ENCODE assay signal across 12 cellular contexts in the genomic region with DNA sequence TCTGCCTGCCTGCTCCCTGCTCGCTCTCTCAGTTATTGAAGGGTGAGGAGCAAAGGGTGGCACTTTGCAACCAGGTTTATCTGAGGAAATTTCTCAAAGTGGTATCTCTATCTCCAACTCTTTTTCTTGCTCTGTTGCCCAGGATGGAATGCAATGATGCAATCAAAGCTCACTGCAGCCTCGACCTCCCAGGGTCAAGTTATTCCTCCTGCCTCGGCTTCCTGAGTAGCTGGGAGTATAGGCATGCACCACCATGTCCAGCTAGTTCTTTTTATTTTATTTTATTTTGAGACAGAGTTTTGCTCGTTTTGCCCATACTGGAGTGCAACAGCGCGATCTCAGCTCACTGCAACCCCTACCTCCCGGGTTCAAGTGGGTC. TPM values are rescaled to one million over a fixed set of nuclear protein-coding genes. Genes with fewer than 3 reads are reported as not detected.
DNase-seq lines count a peak whose midpoint lies in the region; TF ChIP-seq lines count a peak whose summit lies in the region.
"Had no signal": no experiment of that assay in that cellular context is flagged by ENCODE, and none has a peak within 500 bp of the region (broad histone marks: within the 10 kb centered on the region; RNA-seq: fewer than 3 reads in every experiment).

No MANE protein-coding gene starts in this region.

- in situ Hi-C loops in G401 (cut with HindIII; ENCODE audit: low sequenced_read_pairs), result no loop called here

- H3K4me3 ChIP-seq in ectodermal cell (ENCODE audit: insufficient read depth, low read depth, low read length), result no peak overlapping the region

- H3K27me3 Mint-ChIP-seq in osteocyte (ENCODE audit: unreplicated experiment), result no peaks in the 10 kb centered on the region
- no peaks in the 10 kb centered on the region for H3K27me3 Mint-ChIP-seq in activated T-helper 2 cell treated with anti-CD3 and anti-CD28 coated beads, Interferon-gamma antibody, Interleukin-2, Interleukin-4, amounts not matched to agents 10 μg/mL and 5 μg/mL and 100 μg/mL, durations not matched to agents 14 hours and 24 hours and 36 hours (ENCODE audit: low read depth)
- H3K27me3 Mint-ChIP-seq: brain, T-cell had no signal

- peaks cover 37% of the 10 kb centered on the region for H3K4me1 Mint-ChIP-seq in osteocyte (ENCODE audit: unreplicated experiment)
- peaks cover 16% of the 10 kb centered on the region for H3K4me1 Mint-ChIP-seq in activated T-helper 2 cell treated with anti-CD3 and anti-CD28 coated beads, Interferon-gamma antibody, Interleukin-2, Interleukin-4, amounts not matched to agents 10 μg/mL and 5 μg/mL and 100 μg/mL, durations not matched to agents 14 hours and 24 hours and 36 hours (ENCODE audit: low read depth)

- H3K27ac ChIP-seq in ectodermal cell (ENCODE audit: insufficient read depth, low read depth, low read length, poor library complexity, severe bottlenecking), result peak overlapping the region; percentile 26

- TF ChIP-seq CTCF in osteocyte (IDR thresholded peaks at IDR 0.05), result no peak

- no peaks in the 10 kb centered on the region for H3K36me3 Mint-ChIP-seq in osteocyte (ENCODE audit: unreplicated experiment)
- H3K36me3 Mint-ChIP-seq in activated T-helper 2 cell treated with anti-CD3 and anti-CD28 coated beads, Interferon-gamma antibody, Interleukin-2, Interleukin-4, amounts not matched to agents 10 μg/mL and 5 μg/mL and 100 μg/mL, durations not matched to agents 14 hours and 24 hours and 36 hours (ENCODE audit: low read depth), result no peaks in the 10 kb centered on the region
- H3K36me3 Mint-ChIP-seq: brain, natural killer cell, T-cell had no signal

- peak overlapping the region; percentile 93 for H3K27ac Mint-ChIP-seq in osteocyte (ENCODE audit: unreplicated experiment)
- no peak overlapping the region for H3K27ac Mint-ChIP-seq in activated T-helper 2 cell treated with anti-CD3 and anti-CD28 coated beads, Interferon-gamma antibody, Interleukin-2, Interleukin-4, amounts not matched to agents 10 μg/mL and 5 μg/mL and 100 μg/mL, durations not matched to agents 14 hours and 24 hours and 36 hours
- H3K27ac Mint-ChIP-seq: natural killer cell had no signal

- no peaks in the 10 kb centered on the region for H3K9me3 ChIP-seq in ectodermal cell (ENCODE audit: control insufficient read depth, low read length)

- 85 to 89% methylated on average over 7 of the region's 7 CpGs for WGBS in ectodermal cell, 2 experiments

- H3K4me1 ChIP-seq in ectodermal cell (ENCODE audit: control insufficient read depth, insufficient read depth, low read length), result peaks cover 9% of the 10 kb centered on the region

- H3K4me3 Mint-ChIP-seq in osteocyte (ENCODE audit: unreplicated experiment), result peak overlapping the region; percentile 32
- H3K4me3 Mint-ChIP-seq in activated T-helper 2 cell treated with anti-CD3 and anti-CD28 coated beads, Interferon-gamma antibody, Interleukin-2, Interleukin-4, amounts not matched to agents 10 μg/mL and 5 μg/mL and 100 μg/mL, durations not matched to agents 14 hours and 24 hours and 36 hours (ENCODE audit: low read depth), result no peak overlapping the region
- H3K4me3 Mint-ChIP-seq: brain, natural killer cell, T-cell had no signal

- intact Hi-C loops in activated T-helper 2 cell treated with anti-CD3 and anti-CD28 coated beads, Interferon-gamma antibody, Interleukin-2, Interleukin-4, amounts not matched to agents 10 μg/mL and 5 μg/mL and 100 μg/mL, durations not matched to agents 14 hours and 24 hours and 36 hours (cut with micrococcal nuclease), result no loop called here

- DNase-seq in G401 (ENCODE audit: low spot score), result peak; percentile 2
- no peak for DNase-seq in osteocyte (ENCODE audit: extremely low spot score, unreplicated experiment)
- no peak for DNase-seq in cerebellum (ENCODE audit: low spot score)
- no peak for DNase-seq in hypothalamus (lab: John Stamatoyannopoulos, UW)
- no peak for DNase-seq in activated T-helper 2 cell treated with anti-CD3 and anti-CD28 coated beads, Interferon-gamma antibody, Interleukin-2, Interleukin-4, amounts not matched to agents 10 μg/mL and 5 μg/mL and 100 μg/mL, durations not matched to agents 14 hours and 24 hours and 36 hours (ENCODE audit: low spot score)
- DNase-seq: head of caudate nucleus; natural killer cell; NCI-H526 treated with DMSO at 0.1 percent for 48 hours; stimulated activated CD4-positive, alpha-beta T cell treated with anti-CD3 and anti-CD28 coated beads, Interleukin-2, amount 100 ng/mL, for 48 hours; T-cell had no signal

- H3K36me3 ChIP-seq in ectodermal cell (ENCODE audit: control insufficient read depth, insufficient read depth, low read length), result peaks cover 5% of the 10 kb centered on the region

- no peaks in the 10 kb centered on the region for H3K9me3 Mint-ChIP-seq in osteocyte (ENCODE audit: unreplicated experiment)
- no peaks in the 10 kb centered on the region for H3K9me3 Mint-ChIP-seq in activated T-helper 2 cell treated with anti-CD3 and anti-CD28 coated beads, Interferon-gamma antibody, Interleukin-2, Interleukin-4, amounts not matched to agents 10 μg/mL and 5 μg/mL and 100 μg/mL, durations not matched to agents 14 hours and 24 hours and 36 hours
- H3K9me3 Mint-ChIP-seq: natural killer cell, T-cell had no signal

- no peaks in the 10 kb centered on the region for H3K27me3 ChIP-seq in ectodermal cell (ENCODE audit: control insufficient read depth, insufficient read depth, low read length, poor library complexity, severe bottlenecking)

RNA-seq across cellular contexts. Expression of gene ACTMAP, which starts 4.9 kb away (rescaled TPM):
- 3.3 and 6.8 TPM in 2 replicates for total RNA-seq in G401 (2014; rRNA removed; shearing (Covaris generic))
- polyA plus RNA-seq in ectodermal cell (2013, experiment 1 of 4), result 31.8 TPM
- 32.3 TPM for polyA plus RNA-seq in ectodermal cell (2013, experiment 2 of 4)
- 21.0 TPM for polyA plus RNA-seq in ectodermal cell (2013, experiment 3 of 4)
- polyA plus RNA-seq in ectodermal cell (2013, experiment 4 of 4), result 28.2 TPM
- total RNA-seq in osteocyte, result 14.6 and 17.0 TPM in 2 replicates
- 0.82 TPM for total RNA-seq in cerebellum
- total RNA-seq in activated T-helper 2 cell treated with anti-CD3 and anti-CD28 coated beads, Interferon-gamma antibody, Interleukin-2, Interleukin-4, amounts not matched to agents 10 μg/mL and 5 μg/mL and 100 μg/mL, durations not matched to agents 14 hours and 24 hours and 36 hours, result 13.2 and 14.2 TPM in 2 replicates

RNA-seq across cellular contexts. Expression of gene SNRPA, which starts 5.6 kb away (rescaled TPM):
- 134 and 162 TPM in 2 replicates for total RNA-seq in G401 (2014; rRNA removed; shearing (Covaris generic))
- 251 TPM for polyA plus RNA-seq in ectodermal cell (2013, experiment 1 of 4)
- 211 TPM for polyA plus RNA-seq in ectodermal cell (2013, experiment 2 of 4)
- polyA plus RNA-seq in ectodermal cell (2013, experiment 3 of 4), result 236 TPM
- polyA plus RNA-seq in ectodermal cell (2013, experiment 4 of 4), result 262 TPM
- 48.0 and 53.2 TPM in 2 replicates for total RNA-seq in osteocyte
- total RNA-seq in cerebellum, result 34.3 TPM
- total RNA-seq in activated T-helper 2 cell treated with anti-CD3 and anti-CD28 coated beads, Interferon-gamma antibody, Interleukin-2, Interleukin-4, amounts not matched to agents 10 μg/mL and 5 μg/mL and 100 μg/mL, durations not matched to agents 14 hours and 24 hours and 36 hours, result 257 and 267 TPM in 2 replicates

RNA-seq across cellular contexts. Expression of gene ITPKC, which starts 28.5 kb away (rescaled TPM):
- total RNA-seq in G401 (2014; rRNA removed; shearing (Covaris generic)), result 14.3 and 24.4 TPM in 2 replicates
- 11.8 TPM for polyA plus RNA-seq in ectodermal cell (2013, experiment 1 of 4)
- polyA plus RNA-seq in ectodermal cell (2013, experiment 2 of 4), result 11.2 TPM
- polyA plus RNA-seq in ectodermal cell (2013, experiment 3 of 4), result 8.6 TPM
- 9.9 TPM for polyA plus RNA-seq in ectodermal cell (2013, experiment 4 of 4)
- 10.9 and 12.0 TPM in 2 replicates for total RNA-seq in osteocyte
- total RNA-seq in cerebellum, result 6.7 TPM
- total RNA-seq in activated T-helper 2 cell treated with anti-CD3 and anti-CD28 coated beads, Interferon-gamma antibody, Interleukin-2, Interleukin-4, amounts not matched to agents 10 μg/mL and 5 μg/mL and 100 μg/mL, durations not matched to agents 14 hours and 24 hours and 36 hours, result 7.4 and 8.4 TPM in 2 replicates

RNA-seq across cellular contexts. Expression of gene COQ8B, which starts 28.7 kb away (rescaled TPM):
- 58.6 and 59.5 TPM in 2 replicates for total RNA-seq in G401 (2014; rRNA removed; shearing (Covaris generic))
- polyA plus RNA-seq in ectodermal cell (2013, experiment 1 of 4), result 59.3 TPM
- polyA plus RNA-seq in ectodermal cell (2013, experiment 2 of 4), result 62.8 TPM
- polyA plus RNA-seq in ectodermal cell (2013, experiment 3 of 4), result 45.9 TPM
- 48.4 TPM for polyA plus RNA-seq in ectodermal cell (2013, experiment 4 of 4)
- total RNA-seq in osteocyte (33.8 and 42.0 TPM in 2 replicates), cerebellum (31.7 TPM)
- total RNA-seq in activated T-helper 2 cell treated with anti-CD3 and anti-CD28 coated beads, Interferon-gamma antibody, Interleukin-2, Interleukin-4, amounts not matched to agents 10 μg/mL and 5 μg/mL and 100 μg/mL, durations not matched to agents 14 hours and 24 hours and 36 hours, result 33.5 and 36.7 TPM in 2 replicates

RNA-seq across cellular contexts. Expression of gene MIA, which starts 29.9 kb away (rescaled TPM):
- total RNA-seq in G401 (2014; rRNA removed; shearing (Covaris generic)), result 3.8 TPM in 1 of 2 replicates, not detected in the other
- polyA plus RNA-seq in ectodermal cell (2013, experiment 1 of 4), result 1.3 TPM
- 0.85 TPM for polyA plus RNA-seq in ectodermal cell (2013, experiment 2 of 4)
- 1.7 TPM for polyA plus RNA-seq in ectodermal cell (2013, experiment 3 of 4)
- 2.8 TPM for polyA plus RNA-seq in ectodermal cell (2013, experiment 4 of 4)
- total RNA-seq in osteocyte (2.0 TPM in 1 of 2 replicates, not detected in the other), cerebellum (2.5 TPM)
- 0.69 TPM in 1 of 2 replicates, not detected in the other for total RNA-seq in activated T-helper 2 cell treated with anti-CD3 and anti-CD28 coated beads, Interferon-gamma antibody, Interleukin-2, Interleukin-4, amounts not matched to agents 10 μg/mL and 5 μg/mL and 100 μg/mL, durations not matched to agents 14 hours and 24 hours and 36 hours
- total RNA-seq: natural killer cell had no signal
